Comparison of ENCODE assay signal across 5 cellular contexts in genomic region chr4:63017300-63017699, GRCh38.
"Had no signal": no experiment of that assay in that cellular context is flagged by ENCODE, and none has a peak within 500 bp of the region (broad histone marks: within the 10 kb centered on the region; RNA-seq: fewer than 3 reads in every experiment).

No MANE protein-coding gene starts in this region.

- H2AFZ ChIP-seq: GM23338 had no signal

- DNase-seq: H9, HCEC 1CT had no signal

- H3K4me2 ChIP-seq: GM23338 had no signal

- H3K4me3 ChIP-seq: GM23338 had no signal

- ATAC-seq: GM23338, HepG2 had no signal

- H3K27ac ChIP-seq: HL-60 had no signal
